Comparison of ENCODE assay signal across 8 cellular contexts in genomic region chr15:66505430-66505811, GRCh38. TPM values are rescaled to one million over a fixed set of nuclear protein-coding genes. Genes with fewer than 3 reads are reported as not detected.
DNase-seq lines count a peak whose midpoint lies in the region; ATAC-seq lines count a peak whose summit lies in the region.

No MANE protein-coding gene starts in this region.

- H3K27ac Mint-ChIP-seq in activated CD4-positive, alpha-beta T cell treated with anti-CD3 and anti-CD28 coated beads for 36 hours, result peak overlapping the region; percentile 98
- peak overlapping the region; percentile 93 for H3K27ac Mint-ChIP-seq in natural killer cell treated with Interleukin-12 subunit alpha and Interleukin-12 subunit beta and Interleukin-15 and Interleukin-18, amount 100 ng/mL, for 72 hours

- POLR2A ChIA-PET in activated CD4-positive, alpha-beta T cell treated with anti-CD3 and anti-CD28 coated beads for 36 hours (lab: Charles Lee), result interaction anchor here (0.8 kb wide), 1 partner anchor 11 kb away, joined by 3 read pairs; no protein-coding TSS in a partner anchor

- no peaks in the 10 kb centered on the region for H3K9me3 Mint-ChIP-seq in activated CD4-positive, alpha-beta T cell treated with anti-CD3 and anti-CD28 coated beads for 36 hours (ENCODE audit: low read depth)
- H3K9me3 Mint-ChIP-seq in natural killer cell treated with Interleukin-12 subunit alpha and Interleukin-12 subunit beta and Interleukin-15 and Interleukin-18, amount 100 ng/mL, for 72 hours, result no peaks in the 10 kb centered on the region

- DNase-seq in activated CD4-positive, alpha-beta T cell treated with anti-CD3 and anti-CD28 coated beads for 36 hours, result no peak
- DNase-seq in activated CD4-positive, alpha-beta T cell treated with anti-CD3 and anti-CD28 coated beads, Interleukin-2, amount 50 U/mL, for 48 hours, result no peak
- no peak for DNase-seq in MG63
- DNase-seq in dedifferentiated amniotic fluid mesenchymal stem cell (ENCODE audit: extremely low spot score), result peak; percentile 21
- no peak for DNase-seq in natural killer cell treated with Interleukin-12 subunit alpha and Interleukin-12 subunit beta and Interleukin-15 and Interleukin-18, amount 100 ng/mL, for 72 hours (ENCODE audit: low spot score)
- DNase-seq in COR-L47 (lab: John Stamatoyannopoulos, UW), result no peak
- no peak for DNase-seq in GM19238 (ENCODE audit: insufficient read length, low spot score)
- DNase-seq in NCI-H1436 treated with DMSO at 0.1 percent for 48 hours (lab: John Stamatoyannopoulos, UW), result no peak

- peak overlapping the region; percentile 95 for H3K4me3 ChIP-seq in MG63

- peaks cover 53% of the 10 kb centered on the region for H3K36me3 ChIP-seq in MG63

- H3K9me3 ChIP-seq in MG63, result no peaks in the 10 kb centered on the region

- H3K4me3 Mint-ChIP-seq in activated CD4-positive, alpha-beta T cell treated with anti-CD3 and anti-CD28 coated beads for 36 hours, result peak overlapping the region; percentile 88
- peak overlapping the region; percentile 94 for H3K4me3 Mint-ChIP-seq in natural killer cell treated with Interleukin-12 subunit alpha and Interleukin-12 subunit beta and Interleukin-15 and Interleukin-18, amount 100 ng/mL, for 72 hours

- peaks cover 50% of the 10 kb centered on the region for H3K4me1 Mint-ChIP-seq in activated CD4-positive, alpha-beta T cell treated with anti-CD3 and anti-CD28 coated beads for 36 hours
- H3K4me1 Mint-ChIP-seq in natural killer cell treated with Interleukin-12 subunit alpha and Interleukin-12 subunit beta and Interleukin-15 and Interleukin-18, amount 100 ng/mL, for 72 hours (ENCODE audit: low read depth in 2 of 2), result peaks cover 24 to 31% of the 10 kb centered on the region in 2 donors

- CTCF ChIA-PET in activated CD4-positive, alpha-beta T cell treated with anti-CD3 and anti-CD28 coated beads for 36 hours (lab: Charles Lee), result interaction anchor here (0.7 to 2.8 kb wide), 6 partner anchors 8 to 437 kb away, joined by 3 to 15 read pairs (median 5); partner anchors contain the start of genes MAP2K1 and SNAPC5

- intact Hi-C loops in activated CD4-positive, alpha-beta T cell treated with anti-CD3 and anti-CD28 coated beads for 36 hours (cut with DNase I, micrococcal nuclease), result loop anchor here (1.0 to 10.0 kb wide), 8 partner anchors 8 to 1321 kb away; partner anchors contain the start of genes SNAPC5 (in 2 of the 2), CLPX (in 1 of the 2), DENND4A (in 1 of the 2) and DPP8 (in 1 of the 2)

- no peaks in the 10 kb centered on the region for H3K27me3 Mint-ChIP-seq in activated CD4-positive, alpha-beta T cell treated with anti-CD3 and anti-CD28 coated beads for 36 hours
- H3K27me3 Mint-ChIP-seq in natural killer cell treated with Interleukin-12 subunit alpha and Interleukin-12 subunit beta and Interleukin-15 and Interleukin-18, amount 100 ng/mL, for 72 hours, result no peaks in the 10 kb centered on the region

- no peaks in the 10 kb centered on the region for H3K27me3 ChIP-seq in MG63

- ATAC-seq in activated CD4-positive, alpha-beta T cell treated with anti-CD3 and anti-CD28 coated beads for 36 hours, result no peak
- peak in 1 of 2 donors; percentile 42 for ATAC-seq in natural killer cell treated with Interleukin-12 subunit alpha and Interleukin-12 subunit beta and Interleukin-15 and Interleukin-18, amount 100 ng/mL, for 72 hours

- peaks cover 49% of the 10 kb centered on the region for H3K36me3 Mint-ChIP-seq in activated CD4-positive, alpha-beta T cell treated with anti-CD3 and anti-CD28 coated beads for 36 hours (ENCODE audit: low read depth)
- peaks cover 30% of the 10 kb centered on the region for H3K36me3 Mint-ChIP-seq in natural killer cell treated with Interleukin-12 subunit alpha and Interleukin-12 subunit beta and Interleukin-15 and Interleukin-18, amount 100 ng/mL, for 72 hours

RNA-seq across cellular contexts. Expression of gene ZWILCH, which starts 0.3 kb away (rescaled TPM):
- total RNA-seq in activated CD4-positive, alpha-beta T cell treated with anti-CD3 and anti-CD28 coated beads for 36 hours, result 10 to 100 TPM; 27.4 to 31.1 TPM
- 36.4 and 59.1 TPM in 2 replicates for total RNA-seq in MG63 (2014; rRNA removed; shearing (Covaris generic); ENCODE audit: low replicate concordance)
- 10 to 100 TPM; 24.6 to 45.0 TPM for total RNA-seq in natural killer cell treated with Interleukin-12 subunit alpha and Interleukin-12 subunit beta and Interleukin-15 and Interleukin-18, amount 100 ng/mL, for 72 hours

RNA-seq across cellular contexts. Expression of gene RPL4, which starts 0.8 kb away (rescaled TPM):
- 1,000 to 10,000 TPM; 4,227 to 4,959 TPM for total RNA-seq in activated CD4-positive, alpha-beta T cell treated with anti-CD3 and anti-CD28 coated beads for 36 hours
- 9,593 and 13,354 TPM in 2 replicates for total RNA-seq in MG63 (2014; rRNA removed; shearing (Covaris generic); ENCODE audit: low replicate concordance)
- 1,000 to 10,000 TPM; 1,786 to 1,827 TPM for total RNA-seq in natural killer cell treated with Interleukin-12 subunit alpha and Interleukin-12 subunit beta and Interleukin-15 and Interleukin-18, amount 100 ng/mL, for 72 hours

RNA-seq across cellular contexts. Expression of gene SNAPC5, which starts 7.9 kb away (rescaled TPM):
- 10 to 100 TPM; 25.7 to 30.1 TPM for total RNA-seq in activated CD4-positive, alpha-beta T cell treated with anti-CD3 and anti-CD28 coated beads for 36 hours
- total RNA-seq in MG63 (2014; rRNA removed; shearing (Covaris generic); ENCODE audit: low replicate concordance), result 35.4 and 40.8 TPM in 2 replicates
- total RNA-seq in natural killer cell treated with Interleukin-12 subunit alpha and Interleukin-12 subunit beta and Interleukin-15 and Interleukin-18, amount 100 ng/mL, for 72 hours, result 10 to 100 TPM; 21.8 to 30.8 TPM
